Comparison of ENCODE assay signal across 2 cellular contexts in genomic region chr15:30500511-30500910, GRCh38. TPM values are rescaled to one million over a fixed set of nuclear protein-coding genes. Genes with fewer than 3 reads are reported as not detected.
"Had no signal": no experiment of that assay in that cellular context is flagged by ENCODE, and none has a peak within 500 bp of the region (broad histone marks: within the 10 kb centered on the region; RNA-seq: fewer than 3 reads in every experiment).

No MANE protein-coding gene starts in this region.

RNA-seq across cellular contexts. Expression of gene GOLGA8Q, which starts 51.3 kb away (rescaled TPM):
- total RNA-seq: activated T-helper 17 cell treated with anti-CD3 and anti-CD28 coated beads, Interleukin-2, amount 50 U/mL, for 72 hours; ascending aorta had no signal
